Comparison of ENCODE assay signal across 2 cellular contexts in genomic region chr5:66344544-66344943, GRCh38.
TF ChIP-seq lines count a peak whose summit lies in the region.

No MANE protein-coding gene starts in this region.

TF ChIP-seq in SK-N-SH treated with all-trans-retinoic acid at 6 μM for 48 hours, 23 proteins besides CTCF, POLR2A, EP300 and RAD21 (continued from another document):
- TF ChIP-seq CREB5 (CRISPR knock-in tag; IDR thresholded peaks at IDR 0.05; ENCODE audit: low read depth) (no peak), BACH2 (CRISPR knock-in tag; IDR thresholded peaks at IDR 0.05; ENCODE audit: borderline replicate concordance) (no peak), ISL1 (CRISPR knock-in tag; IDR thresholded peaks at IDR 0.05) (no peak), PPARA (CRISPR knock-in tag; IDR thresholded peaks at IDR 0.05; ENCODE audit: borderline replicate concordance) (no peak), ARNTL (CRISPR knock-in tag; IDR thresholded peaks at IDR 0.05; ENCODE audit: borderline replicate concordance, low read depth) (no peak)
- TF ChIP-seq, protein P1, sequence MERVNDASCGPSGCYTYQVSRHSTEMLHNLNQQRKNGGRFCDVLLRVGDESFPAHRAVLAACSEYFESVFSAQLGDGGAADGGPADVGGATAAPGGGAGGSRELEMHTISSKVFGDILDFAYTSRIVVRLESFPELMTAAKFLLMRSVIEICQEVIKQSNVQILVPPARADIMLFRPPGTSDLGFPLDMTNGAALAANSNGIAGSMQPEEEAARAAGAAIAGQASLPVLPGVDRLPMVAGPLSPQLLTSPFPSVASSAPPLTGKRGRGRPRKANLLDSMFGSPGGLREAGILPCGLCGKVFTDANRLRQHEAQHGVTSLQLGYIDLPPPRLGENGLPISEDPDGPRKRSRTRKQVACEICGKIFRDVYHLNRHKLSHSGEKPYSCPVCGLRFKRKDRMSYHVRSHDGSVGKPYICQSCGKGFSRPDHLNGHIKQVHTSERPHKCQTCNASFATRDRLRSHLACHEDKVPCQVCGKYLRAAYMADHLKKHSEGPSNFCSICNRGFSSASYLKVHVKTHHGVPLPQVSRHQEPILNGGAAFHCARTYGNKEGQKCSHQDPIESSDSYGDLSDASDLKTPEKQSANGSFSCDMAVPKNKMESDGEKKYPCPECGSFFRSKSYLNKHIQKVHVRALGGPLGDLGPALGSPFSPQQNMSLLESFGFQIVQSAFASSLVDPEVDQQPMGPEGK (CRISPR knock-in tag; IDR thresholded peaks at IDR 0.05; ENCODE audit: borderline replicate concordance): no peak

TF ChIP-seq in GM23338, 12 proteins besides CTCF, POLR2A, EP300 and RAD21 (continued from another document):
- TF ChIP-seq ETS1 (IDR thresholded peaks at IDR 0.05) (no peak), EZH2 (IDR thresholded peaks at IDR 0.05; ENCODE audit: low read depth, unreplicated experiment) (no peak), CREB1 (CRISPR knock-in tag; IDR thresholded peaks at IDR 0.05; ENCODE audit: low read depth) (no peak)
- TF ChIP-seq, protein P2, sequence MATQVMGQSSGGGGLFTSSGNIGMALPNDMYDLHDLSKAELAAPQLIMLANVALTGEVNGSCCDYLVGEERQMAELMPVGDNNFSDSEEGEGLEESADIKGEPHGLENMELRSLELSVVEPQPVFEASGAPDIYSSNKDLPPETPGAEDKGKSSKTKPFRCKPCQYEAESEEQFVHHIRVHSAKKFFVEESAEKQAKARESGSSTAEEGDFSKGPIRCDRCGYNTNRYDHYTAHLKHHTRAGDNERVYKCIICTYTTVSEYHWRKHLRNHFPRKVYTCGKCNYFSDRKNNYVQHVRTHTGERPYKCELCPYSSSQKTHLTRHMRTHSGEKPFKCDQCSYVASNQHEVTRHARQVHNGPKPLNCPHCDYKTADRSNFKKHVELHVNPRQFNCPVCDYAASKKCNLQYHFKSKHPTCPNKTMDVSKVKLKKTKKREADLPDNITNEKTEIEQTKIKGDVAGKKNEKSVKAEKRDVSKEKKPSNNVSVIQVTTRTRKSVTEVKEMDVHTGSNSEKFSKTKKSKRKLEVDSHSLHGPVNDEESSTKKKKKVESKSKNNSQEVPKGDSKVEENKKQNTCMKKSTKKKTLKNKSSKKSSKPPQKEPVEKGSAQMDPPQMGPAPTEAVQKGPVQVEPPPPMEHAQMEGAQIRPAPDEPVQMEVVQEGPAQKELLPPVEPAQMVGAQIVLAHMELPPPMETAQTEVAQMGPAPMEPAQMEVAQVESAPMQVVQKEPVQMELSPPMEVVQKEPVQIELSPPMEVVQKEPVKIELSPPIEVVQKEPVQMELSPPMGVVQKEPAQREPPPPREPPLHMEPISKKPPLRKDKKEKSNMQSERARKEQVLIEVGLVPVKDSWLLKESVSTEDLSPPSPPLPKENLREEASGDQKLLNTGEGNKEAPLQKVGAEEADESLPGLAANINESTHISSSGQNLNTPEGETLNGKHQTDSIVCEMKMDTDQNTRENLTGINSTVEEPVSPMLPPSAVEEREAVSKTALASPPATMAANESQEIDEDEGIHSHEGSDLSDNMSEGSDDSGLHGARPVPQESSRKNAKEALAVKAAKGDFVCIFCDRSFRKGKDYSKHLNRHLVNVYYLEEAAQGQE (IDR thresholded peaks at IDR 0.05; ENCODE audit: unreplicated experiment): no peak
